In genomic region chr15:101110681-101111569, GRCh38 we compare ENCODE assay signal across 12 cellular contexts.
"Had no signal": no experiment of that assay in that cellular context is flagged by ENCODE, and none has a peak within 500 bp of the region (broad histone marks: within the 10 kb centered on the region; RNA-seq: fewer than 3 reads in every experiment).

No MANE protein-coding gene starts in this region.

- H3K4me3 ChIP-seq: psoas muscle had no signal

- ATAC-seq: activated CD4-positive, CD25-positive, alpha-beta regulatory T cell treated with anti-CD3 and anti-CD28 coated beads, Interleukin-2, amount 50 U/mL, for 24 hours; activated CD8-positive, alpha-beta memory T cell treated with anti-CD3 and anti-CD28 coated beads, Interleukin-2, amount 10 ng/mL, durations not matched to agents 7 days and 5 days had no signal

- H3K27me3 ChIP-seq: brain microvascular endothelial cell had no signal

- DNase-seq: activated CD8-positive, alpha-beta memory T cell treated with anti-CD3 and anti-CD28 coated beads, Interleukin-2, amount 10 ng/mL, durations not matched to agents 7 days and 5 days; activated effector memory CD4-positive, alpha-beta T cell treated with anti-CD3 and anti-CD28 coated beads, Interleukin-2, amount 50 U/mL, for 16 hours; activated T-cell treated with anti-CD3 and anti-CD28 coated beads, Interleukin-2, amount 50 U/mL, for 24 hours; amygdala; brain microvascular endothelial cell; cerebellar nuclear complex; immature natural killer cell; occipital lobe; stimulated activated CD4-positive, alpha-beta T cell treated with anti-CD3 and anti-CD28 coated beads, Interleukin-15, amount 100 ng/mL, for 24 hours; stimulated activated CD4-positive, alpha-beta T cell treated with anti-CD3 and anti-CD28 coated beads, Interleukin-4, amount 100 ng/mL, for 24 hours had no signal

- H3K36me3 ChIP-seq: brain microvascular endothelial cell had no signal
